ENCODE assay signal across 1 cellular context in the genomic region with DNA sequence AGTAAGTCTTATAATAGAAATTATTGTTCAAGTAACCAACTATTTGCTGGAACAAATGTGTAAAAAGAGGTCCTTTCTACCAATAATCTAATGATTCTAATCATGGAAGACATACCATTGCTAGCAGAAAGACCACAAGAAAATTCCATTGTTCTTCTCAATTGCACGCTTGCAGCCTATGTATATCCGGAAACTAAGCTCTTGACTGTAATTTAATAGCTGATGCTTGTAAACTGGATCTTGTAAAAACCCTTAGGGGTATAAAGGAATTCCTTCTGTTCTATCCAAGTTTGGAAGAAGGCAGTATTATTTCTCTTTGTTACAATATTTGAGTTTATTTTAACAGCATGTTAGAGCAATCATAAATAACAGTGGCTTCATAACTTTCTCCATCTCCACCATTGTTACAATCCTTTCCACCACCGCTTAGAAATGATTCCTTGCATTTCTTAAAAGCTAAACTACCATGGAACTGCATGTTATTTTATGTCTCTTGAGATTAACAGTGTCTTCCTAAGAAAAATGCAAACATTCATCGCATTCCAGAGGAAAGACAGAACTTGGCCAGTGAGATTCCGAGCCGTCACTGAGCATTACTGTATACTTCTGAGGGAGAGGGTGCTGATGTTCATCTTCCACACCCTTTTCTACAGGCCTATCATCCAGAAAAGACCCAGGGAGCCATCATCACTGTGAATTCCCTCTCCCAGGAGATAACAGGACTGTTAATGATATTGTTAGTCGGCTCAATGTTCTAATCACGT.
TF ChIP-seq lines count a peak whose summit lies in the region.

No MANE protein-coding gene starts in this region.

TF ChIP-seq in GM23338, 12 proteins besides CTCF, POLR2A, EP300 and RAD21 (continued from another document):
- TF ChIP-seq, protein P1, sequence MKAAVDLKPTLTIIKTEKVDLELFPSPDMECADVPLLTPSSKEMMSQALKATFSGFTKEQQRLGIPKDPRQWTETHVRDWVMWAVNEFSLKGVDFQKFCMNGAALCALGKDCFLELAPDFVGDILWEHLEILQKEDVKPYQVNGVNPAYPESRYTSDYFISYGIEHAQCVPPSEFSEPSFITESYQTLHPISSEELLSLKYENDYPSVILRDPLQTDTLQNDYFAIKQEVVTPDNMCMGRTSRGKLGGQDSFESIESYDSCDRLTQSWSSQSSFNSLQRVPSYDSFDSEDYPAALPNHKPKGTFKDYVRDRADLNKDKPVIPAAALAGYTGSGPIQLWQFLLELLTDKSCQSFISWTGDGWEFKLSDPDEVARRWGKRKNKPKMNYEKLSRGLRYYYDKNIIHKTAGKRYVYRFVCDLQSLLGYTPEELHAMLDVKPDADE (IDR thresholded peaks at IDR 0.05) = no peak
- TF ChIP-seq POLR2AphosphoS5 (IDR thresholded peaks at IDR 0.05; ENCODE audit: low read depth) = no peak
- TF ChIP-seq ZNF462 (CRISPR knock-in tag; IDR thresholded peaks at IDR 0.05) = no peak
- no peak for TF ChIP-seq EZH2phosphoT487 (IDR thresholded peaks at IDR 0.05; ENCODE audit: unreplicated experiment)
- no peak for TF ChIP-seq ZNF114 (CRISPR knock-in tag; IDR thresholded peaks at IDR 0.05)
- TF ChIP-seq NANOG (IDR thresholded peaks at IDR 0.05; ENCODE audit: borderline replicate concordance) = no peak
- TF ChIP-seq ZNF331 (CRISPR knock-in tag; IDR thresholded peaks at IDR 0.05; ENCODE audit: low read depth) = no peak
- TF ChIP-seq, protein P2, sequence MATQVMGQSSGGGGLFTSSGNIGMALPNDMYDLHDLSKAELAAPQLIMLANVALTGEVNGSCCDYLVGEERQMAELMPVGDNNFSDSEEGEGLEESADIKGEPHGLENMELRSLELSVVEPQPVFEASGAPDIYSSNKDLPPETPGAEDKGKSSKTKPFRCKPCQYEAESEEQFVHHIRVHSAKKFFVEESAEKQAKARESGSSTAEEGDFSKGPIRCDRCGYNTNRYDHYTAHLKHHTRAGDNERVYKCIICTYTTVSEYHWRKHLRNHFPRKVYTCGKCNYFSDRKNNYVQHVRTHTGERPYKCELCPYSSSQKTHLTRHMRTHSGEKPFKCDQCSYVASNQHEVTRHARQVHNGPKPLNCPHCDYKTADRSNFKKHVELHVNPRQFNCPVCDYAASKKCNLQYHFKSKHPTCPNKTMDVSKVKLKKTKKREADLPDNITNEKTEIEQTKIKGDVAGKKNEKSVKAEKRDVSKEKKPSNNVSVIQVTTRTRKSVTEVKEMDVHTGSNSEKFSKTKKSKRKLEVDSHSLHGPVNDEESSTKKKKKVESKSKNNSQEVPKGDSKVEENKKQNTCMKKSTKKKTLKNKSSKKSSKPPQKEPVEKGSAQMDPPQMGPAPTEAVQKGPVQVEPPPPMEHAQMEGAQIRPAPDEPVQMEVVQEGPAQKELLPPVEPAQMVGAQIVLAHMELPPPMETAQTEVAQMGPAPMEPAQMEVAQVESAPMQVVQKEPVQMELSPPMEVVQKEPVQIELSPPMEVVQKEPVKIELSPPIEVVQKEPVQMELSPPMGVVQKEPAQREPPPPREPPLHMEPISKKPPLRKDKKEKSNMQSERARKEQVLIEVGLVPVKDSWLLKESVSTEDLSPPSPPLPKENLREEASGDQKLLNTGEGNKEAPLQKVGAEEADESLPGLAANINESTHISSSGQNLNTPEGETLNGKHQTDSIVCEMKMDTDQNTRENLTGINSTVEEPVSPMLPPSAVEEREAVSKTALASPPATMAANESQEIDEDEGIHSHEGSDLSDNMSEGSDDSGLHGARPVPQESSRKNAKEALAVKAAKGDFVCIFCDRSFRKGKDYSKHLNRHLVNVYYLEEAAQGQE (IDR thresholded peaks at IDR 0.05; ENCODE audit: unreplicated experiment) = no peak
- TF ChIP-seq STAT1 (IDR thresholded peaks at IDR 0.05; ENCODE audit: unreplicated experiment) = no peak
- TF ChIP-seq EZH2 (IDR thresholded peaks at IDR 0.05; ENCODE audit: low read depth, unreplicated experiment) = no peak
